9 cellular contexts compared by ENCODE assay signal in the genomic region with DNA sequence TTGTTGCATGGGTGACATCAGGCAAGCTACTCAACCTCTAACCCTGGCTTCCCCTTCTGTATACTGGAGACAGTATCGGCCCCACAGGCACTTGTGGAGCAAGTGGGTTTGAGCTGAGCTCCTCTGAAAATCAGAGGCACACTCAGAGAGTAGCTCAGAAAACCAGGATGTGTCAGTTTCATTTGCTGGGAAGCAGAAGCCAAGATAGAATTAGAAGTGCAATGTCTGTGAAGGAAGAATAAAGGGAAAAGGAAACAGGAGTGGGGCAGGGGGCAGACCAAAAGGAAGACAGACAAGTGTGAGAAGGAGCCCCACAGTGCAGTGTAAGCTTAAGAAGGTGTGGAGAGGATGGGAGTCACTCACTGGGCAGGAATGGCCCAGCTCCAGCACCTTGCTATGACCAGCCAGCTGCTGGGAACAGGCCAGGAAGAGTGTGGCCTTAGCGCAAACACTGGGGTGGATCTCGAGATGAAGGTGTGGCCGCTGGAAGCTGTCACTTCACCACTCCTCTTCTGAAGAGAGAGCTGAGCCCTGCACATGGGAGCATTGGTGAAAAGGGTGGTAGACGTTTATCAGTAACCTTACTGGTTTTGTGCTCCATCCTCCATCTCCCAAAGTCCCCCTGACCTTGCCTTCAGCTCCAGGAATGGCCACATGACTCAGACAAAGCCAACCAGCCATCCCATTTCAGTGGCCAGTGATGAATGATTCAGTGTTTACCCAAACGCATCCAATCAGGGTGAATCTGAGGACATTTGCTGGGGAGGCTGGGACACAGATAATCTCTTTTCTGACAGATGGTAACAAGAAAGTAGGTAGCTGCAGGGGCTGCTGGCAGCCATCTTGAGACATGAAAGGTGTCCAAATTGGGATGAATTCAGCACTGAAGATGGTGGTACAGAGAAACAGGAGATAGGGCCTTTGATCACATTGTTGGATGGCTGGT.
DNase-seq lines count a peak whose midpoint lies in the region; ATAC-seq and TF ChIP-seq lines count a peak whose summit lies in the region.
"Had no signal": no experiment of that assay in that cellular context is flagged by ENCODE, and none has a peak within 500 bp of the region (broad histone marks: within the 10 kb centered on the region; RNA-seq: fewer than 3 reads in every experiment).

No MANE protein-coding gene starts in this region.

- H3K23ac ChIP-seq in trophoblast cell (ENCODE audit: low read length), result no peak overlapping the region

- no peaks in the 10 kb centered on the region for H3K9me2 ChIP-seq in PC-9 (ENCODE audit: insufficient read depth)

- H3K4me2 ChIP-seq in PC-9, result peak overlapping the region; percentile 85; the same call in 1 of the 2 replicates
- peak overlapping the region; percentile 86 for H3K4me2 ChIP-seq in trophoblast cell (ENCODE audit: low read length)

- peaks cover 4% of the 10 kb centered on the region for H3K9me3 Mint-ChIP-seq in activated CD4-positive, alpha-beta T cell treated with anti-CD3 and anti-CD28 coated beads for 36 hours (ENCODE audit: low read depth)

- H3K27ac Mint-ChIP-seq in activated CD4-positive, alpha-beta T cell treated with anti-CD3 and anti-CD28 coated beads for 36 hours, result peak overlapping the region; percentile 86

- H2AFZ ChIP-seq in PC-9 (no peak overlapping the region), trophoblast cell (ENCODE audit: insufficient read depth, low read length, poor library complexity) (no peak overlapping the region)

- H3K18ac ChIP-seq in trophoblast cell (ENCODE audit: low read length), result no peak overlapping the region

- H3K27ac ChIP-seq in PC-9 (no peak overlapping the region), ectodermal cell (ENCODE audit: insufficient read depth, low read depth, low read length, poor library complexity, severe bottlenecking) (no peak overlapping the region), trophoblast cell (ENCODE audit: low read depth, low read length) (no peak overlapping the region)

- intact Hi-C loops in activated CD4-positive, alpha-beta T cell treated with anti-CD3 and anti-CD28 coated beads for 36 hours (cut with DNase I, micrococcal nuclease), result loop anchor here in 1 of 2 experiments (2.0 kb wide), 1 partner anchor 17 kb away; no protein-coding TSS in a partner anchor
- intact Hi-C loops in PC-9 (cut with micrococcal nuclease; ENCODE audit: unreplicated experiment), result no loop called here

- H2BK120ac ChIP-seq in trophoblast cell (ENCODE audit: insufficient read depth, low read length, poor library complexity), result no peak overlapping the region

- CTCF ChIA-PET in activated CD4-positive, alpha-beta T cell treated with anti-CD3 and anti-CD28 coated beads for 36 hours (lab: Charles Lee), result interaction anchor here (0.6 to 1.8 kb wide), 8 partner anchors 13 to 1511 kb away, joined by 3 to 6 read pairs (median 3); no protein-coding TSS in a partner anchor
- CTCF ChIA-PET in PC-9 (lab: Charles Lee), result no interaction called here

- no peaks in the 10 kb centered on the region for H3K27me3 ChIP-seq in PC-9 (ENCODE audit: insufficient read depth, low read depth)
- peaks cover 27% of the 10 kb centered on the region for H3K27me3 ChIP-seq in ectodermal cell (ENCODE audit: control insufficient read depth, insufficient read depth, low read length, poor library complexity, severe bottlenecking)
- no peaks in the 10 kb centered on the region for H3K27me3 ChIP-seq in trophoblast cell (ENCODE audit: insufficient read depth, low read length)

- H3K79me1 ChIP-seq in trophoblast cell (ENCODE audit: low read length), result no peaks in the 10 kb centered on the region

- H3K4me1 Mint-ChIP-seq in activated CD4-positive, alpha-beta T cell treated with anti-CD3 and anti-CD28 coated beads for 36 hours, result peaks cover 29% of the 10 kb centered on the region

- peaks cover 3% of the 10 kb centered on the region for H3K36me3 Mint-ChIP-seq in activated CD4-positive, alpha-beta T cell treated with anti-CD3 and anti-CD28 coated beads for 36 hours (ENCODE audit: low read depth)

- H3K4ac ChIP-seq in trophoblast cell (ENCODE audit: low read depth, low read length), result no peak overlapping the region

- no peak overlapping the region for H3K14ac ChIP-seq in trophoblast cell (ENCODE audit: low read length)

- H3K4me3 ChIP-seq in PC-9 (no peak overlapping the region), ectodermal cell (ENCODE audit: insufficient read depth, low read depth, low read length) (peak overlapping the region; percentile 42), trophoblast cell (ENCODE audit: low read depth, low read length) (peak overlapping the region; percentile 31)

- DNase-seq in activated CD4-positive, alpha-beta T cell treated with anti-CD3 and anti-CD28 coated beads for 36 hours, result no peak
- DNase-seq in activated CD4-positive, alpha-beta T cell treated with anti-CD3 and anti-CD28 coated beads for 1 hour, result no peak
- DNase-seq in PC-9 (no peak), trophoblast cell (no peak), activated gamma-delta T cell treated with Interleukin-2 at 50 U/mL for 16 hours (no peak), NCI-H446 (lab: John Stamatoyannopoulos, UW) (no peak)
- DNase-seq: NCI-H2227 treated with DMSO at 0.1 percent for 48 hours had no signal

- H4K8ac ChIP-seq in trophoblast cell (ENCODE audit: low read depth, low read length), result no peak overlapping the region

- no peak overlapping the region for H4K91ac ChIP-seq in trophoblast cell (ENCODE audit: low read depth, low read length)

- H3K9me3 ChIP-seq in PC-9 (ENCODE audit: insufficient read depth, low read depth) (no peaks in the 10 kb centered on the region), ectodermal cell (ENCODE audit: control insufficient read depth, low read length) (no peaks in the 10 kb centered on the region), trophoblast cell (ENCODE audit: insufficient read depth, low read depth, low read length) (peaks cover 2% of the 10 kb centered on the region)

- no peak overlapping the region for H2BK12ac ChIP-seq in trophoblast cell (ENCODE audit: low read length)

- 93 to 96% methylated on average over 6 of the region's 6 CpGs for WGBS in ectodermal cell, 2 experiments
- no CpG with 5 or more reads among the region's 6 CpGs for WGBS in trophoblast cell (ENCODE audit: extremely low coverage, insufficient coverage, insufficient read length)

- H3K9ac ChIP-seq in trophoblast cell (ENCODE audit: low read length), result no peak overlapping the region

- H3K27me3 Mint-ChIP-seq in activated CD4-positive, alpha-beta T cell treated with anti-CD3 and anti-CD28 coated beads for 36 hours, result no peaks in the 10 kb centered on the region

- H2BK5ac ChIP-seq in trophoblast cell (ENCODE audit: low read depth, low read length, poor library complexity), result no peak overlapping the region

- ATAC-seq in activated CD4-positive, alpha-beta T cell treated with anti-CD3 and anti-CD28 coated beads for 36 hours, result no peak
- no peak for ATAC-seq in HG03469 (IDR thresholded peaks at IDR 0.05; ENCODE audit: unreplicated experiment)

- H3K4me1 ChIP-seq in PC-9 (replicated peaks; ENCODE audit: insufficient read depth) (0 out of 2 replicates have a peak, but pooled peaks cover 4% of the 10 kb centered on the region), ectodermal cell (ENCODE audit: control insufficient read depth, insufficient read depth, low read length) (peaks cover 3% of the 10 kb centered on the region), trophoblast cell (ENCODE audit: control insufficient read depth in 1 of 2, insufficient read depth in 2 of 2, low read length in 2 of 2) (peaks cover 4 to 7% of the 10 kb centered on the region in 2 experiments)

- POLR2A ChIA-PET in activated CD4-positive, alpha-beta T cell treated with anti-CD3 and anti-CD28 coated beads for 36 hours (lab: Charles Lee), result interaction anchor here (0.6 kb wide), 1 partner anchor 61 kb away, joined by 3 read pairs; no protein-coding TSS in a partner anchor
- POLR2A ChIA-PET in PC-9 (lab: Charles Lee; ENCODE audit: unreplicated experiment), result no interaction called here

- H4K20me1 ChIP-seq in PC-9 (ENCODE audit: insufficient read depth), result no peaks in the 10 kb centered on the region

- H4K12ac ChIP-seq in trophoblast cell (ENCODE audit: low read depth, low read length), result no peak overlapping the region

- no peak for TF ChIP-seq CTCF in PC-9 (conservative IDR thresholded peaks at IDR 0.05)

- H3K4me3 Mint-ChIP-seq in activated CD4-positive, alpha-beta T cell treated with anti-CD3 and anti-CD28 coated beads for 36 hours, result peak overlapping the region; percentile 76

- no peaks in the 10 kb centered on the region for H3K36me3 ChIP-seq in PC-9 (ENCODE audit: low read depth)
- H3K36me3 ChIP-seq in ectodermal cell (ENCODE audit: control insufficient read depth, insufficient read depth, low read length), result no peaks in the 10 kb centered on the region
- H3K36me3 ChIP-seq in trophoblast cell (ENCODE audit: control insufficient read depth in 1 of 2, insufficient read depth in 2 of 2, low read length in 2 of 2), result no peaks in the 10 kb centered on the region

- no TSS peak for BruUV-seq in PC-9 (replicated peaks; lab: Mats Ljungman, UMichigan)

- no peak overlapping the region for H2AK5ac ChIP-seq in trophoblast cell (ENCODE audit: low read length)

- H3F3A ChIP-seq in PC-9 (ENCODE audit: insufficient read depth, low read depth), result no peaks in the 10 kb centered on the region

- H3K79me2 ChIP-seq in PC-9 (ENCODE audit: low read depth) (no peaks in the 10 kb centered on the region), trophoblast cell (ENCODE audit: control insufficient read depth, insufficient read depth, low read length, poor library complexity) (no peaks in the 10 kb centered on the region)
